2 cellular contexts compared by ENCODE assay signal in the genomic region with DNA sequence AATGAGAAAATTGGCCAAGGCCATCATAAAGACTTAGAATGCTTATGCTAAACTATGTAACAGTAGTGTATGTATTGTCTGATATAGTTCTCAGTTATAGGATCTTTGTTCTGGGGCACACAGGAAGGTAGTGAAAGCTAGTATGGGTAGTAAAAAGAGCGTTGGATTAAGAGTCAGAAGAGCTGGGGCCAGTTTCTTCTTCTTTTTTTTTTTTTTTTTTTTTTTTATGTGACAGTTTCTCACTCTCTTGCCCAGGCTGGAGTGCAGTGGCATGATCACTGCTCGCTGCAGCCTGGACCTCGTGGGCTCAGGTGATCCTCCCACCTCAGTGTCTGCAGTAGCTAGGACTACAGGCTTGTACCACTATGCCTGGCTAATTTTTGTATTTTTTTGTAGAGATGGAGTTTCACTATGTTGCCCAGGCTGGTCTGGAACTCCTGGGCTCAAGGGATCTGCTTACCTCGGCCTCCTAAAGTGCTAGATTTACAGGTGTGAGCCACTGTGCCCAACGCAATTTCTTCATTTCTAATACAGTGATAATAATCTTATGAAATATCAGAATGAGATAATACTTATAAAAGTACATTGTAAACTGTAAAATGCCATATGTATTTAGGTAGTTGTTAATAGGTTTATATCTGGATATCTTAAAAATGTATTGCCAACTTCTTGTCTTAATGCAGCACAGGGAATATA.
TF ChIP-seq lines count a peak whose summit lies in the region.

No MANE protein-coding gene starts in this region.

TF ChIP-seq in A549, 52 proteins besides CTCF, POLR2A, EP300 and RAD21 (continued from another document):
- no peak for TF ChIP-seq BCL3 (IDR thresholded peaks at IDR 0.05)
- TF ChIP-seq PHF8 (IDR thresholded peaks at IDR 0.05; ENCODE audit: borderline replicate concordance, low read depth), result no peak
- TF ChIP-seq ESRRA (IDR thresholded peaks at IDR 0.05; ENCODE audit: borderline replicate concordance, low read length), result no peak
- no peak for TF ChIP-seq HOXB5 (CRISPR knock-in tag; IDR thresholded peaks at IDR 0.05)
- TF ChIP-seq GATA3 (IDR thresholded peaks at IDR 0.05; ENCODE audit: borderline replicate concordance), result no peak
- no peak for TF ChIP-seq ZSCAN20 (CRISPR knock-in tag; IDR thresholded peaks at IDR 0.05)
- TF ChIP-seq KDM5A (IDR thresholded peaks at IDR 0.05), result no peak
- TF ChIP-seq ZNF302 (CRISPR knock-in tag; IDR thresholded peaks at IDR 0.05), result no peak
- no peak for TF ChIP-seq EHMT2 (IDR thresholded peaks at IDR 0.05; ENCODE audit: low read depth)
- no peak for TF ChIP-seq NPAS2 (CRISPR knock-in tag; IDR thresholded peaks at IDR 0.05; ENCODE audit: borderline replicate concordance)
- TF ChIP-seq, protein P1, sequence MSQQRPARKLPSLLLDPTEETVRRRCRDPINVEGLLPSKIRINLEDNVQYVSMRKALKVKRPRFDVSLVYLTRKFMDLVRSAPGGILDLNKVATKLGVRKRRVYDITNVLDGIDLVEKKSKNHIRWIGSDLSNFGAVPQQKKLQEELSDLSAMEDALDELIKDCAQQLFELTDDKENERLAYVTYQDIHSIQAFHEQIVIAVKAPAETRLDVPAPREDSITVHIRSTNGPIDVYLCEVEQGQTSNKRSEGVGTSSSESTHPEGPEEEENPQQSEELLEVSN (IDR thresholded peaks at IDR 0.05; ENCODE audit: borderline replicate concordance, low read depth), result no peak
- no peak for TF ChIP-seq CHD4 (IDR thresholded peaks at IDR 0.05; ENCODE audit: borderline replicate concordance)

TF ChIP-seq in SK-N-SH treated with all-trans-retinoic acid at 6 μM for 48 hours, 23 proteins besides CTCF, POLR2A, EP300 and RAD21 (continued from another document):
- TF ChIP-seq ZFP3 (CRISPR knock-in tag; IDR thresholded peaks at IDR 0.05) (no peak), ARNTL (CRISPR knock-in tag; IDR thresholded peaks at IDR 0.05; ENCODE audit: borderline replicate concordance, low read depth) (no peak), TCF4 (CRISPR knock-in tag; IDR thresholded peaks at IDR 0.05; ENCODE audit: borderline replicate concordance) (no peak), BACH2 (CRISPR knock-in tag; IDR thresholded peaks at IDR 0.05; ENCODE audit: borderline replicate concordance) (no peak), SNAI2 (CRISPR knock-in tag; IDR thresholded peaks at IDR 0.05) (no peak), OSR1 (CRISPR knock-in tag; IDR thresholded peaks at IDR 0.05) (no peak)
- TF ChIP-seq, protein P2, sequence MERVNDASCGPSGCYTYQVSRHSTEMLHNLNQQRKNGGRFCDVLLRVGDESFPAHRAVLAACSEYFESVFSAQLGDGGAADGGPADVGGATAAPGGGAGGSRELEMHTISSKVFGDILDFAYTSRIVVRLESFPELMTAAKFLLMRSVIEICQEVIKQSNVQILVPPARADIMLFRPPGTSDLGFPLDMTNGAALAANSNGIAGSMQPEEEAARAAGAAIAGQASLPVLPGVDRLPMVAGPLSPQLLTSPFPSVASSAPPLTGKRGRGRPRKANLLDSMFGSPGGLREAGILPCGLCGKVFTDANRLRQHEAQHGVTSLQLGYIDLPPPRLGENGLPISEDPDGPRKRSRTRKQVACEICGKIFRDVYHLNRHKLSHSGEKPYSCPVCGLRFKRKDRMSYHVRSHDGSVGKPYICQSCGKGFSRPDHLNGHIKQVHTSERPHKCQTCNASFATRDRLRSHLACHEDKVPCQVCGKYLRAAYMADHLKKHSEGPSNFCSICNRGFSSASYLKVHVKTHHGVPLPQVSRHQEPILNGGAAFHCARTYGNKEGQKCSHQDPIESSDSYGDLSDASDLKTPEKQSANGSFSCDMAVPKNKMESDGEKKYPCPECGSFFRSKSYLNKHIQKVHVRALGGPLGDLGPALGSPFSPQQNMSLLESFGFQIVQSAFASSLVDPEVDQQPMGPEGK (CRISPR knock-in tag; IDR thresholded peaks at IDR 0.05; ENCODE audit: borderline replicate concordance), result no peak
- TF ChIP-seq, protein P3, sequence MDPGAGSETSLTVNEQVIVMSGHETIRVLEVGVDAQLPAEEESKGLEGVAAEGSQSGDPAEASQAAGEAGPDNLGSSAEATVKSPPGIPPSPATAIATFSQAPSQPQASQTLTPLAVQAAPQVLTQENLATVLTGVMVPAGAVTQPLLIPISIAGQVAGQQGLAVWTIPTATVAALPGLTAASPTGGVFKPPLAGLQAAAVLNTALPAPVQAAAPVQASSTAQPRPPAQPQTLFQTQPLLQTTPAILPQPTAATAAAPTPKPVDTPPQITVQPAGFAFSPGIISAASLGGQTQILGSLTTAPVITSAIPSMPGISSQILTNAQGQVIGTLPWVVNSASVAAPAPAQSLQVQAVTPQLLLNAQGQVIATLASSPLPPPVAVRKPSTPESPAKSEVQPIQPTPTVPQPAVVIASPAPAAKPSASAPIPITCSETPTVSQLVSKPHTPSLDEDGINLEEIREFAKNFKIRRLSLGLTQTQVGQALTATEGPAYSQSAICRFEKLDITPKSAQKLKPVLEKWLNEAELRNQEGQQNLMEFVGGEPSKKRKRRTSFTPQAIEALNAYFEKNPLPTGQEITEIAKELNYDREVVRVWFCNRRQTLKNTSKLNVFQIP (CRISPR knock-in tag; IDR thresholded peaks at IDR 0.05; ENCODE audit: borderline replicate concordance, low read depth), result no peak
